8 cellular contexts compared by ENCODE assay signal in genomic region chr15:38690737-38691332, GRCh38.
DNase-seq lines count a peak whose midpoint lies in the region; ATAC-seq and TF ChIP-seq lines count a peak whose summit lies in the region.

No MANE protein-coding gene starts in this region.

- H3K27ac Mint-ChIP-seq in activated naive CD4-positive, alpha-beta T cell treated with anti-CD3 and anti-CD28 coated beads, Interleukin-2, amount 50 U/mL, for 24 hours, result peak overlapping the region; percentile 88

- intact Hi-C loops in head of caudate nucleus (cut with DNase I) (loop anchor here (10.0 kb wide), 1 partner anchor 246 kb away; no protein-coding TSS in a partner anchor), psoas muscle (cut with DNase I) (no loop called here)

- H3K4me3 ChIP-seq in psoas muscle, result no peak overlapping the region

- no peaks in the 10 kb centered on the region for H3K27me3 Mint-ChIP-seq in activated naive CD4-positive, alpha-beta T cell treated with anti-CD3 and anti-CD28 coated beads, Interleukin-2, amount 50 U/mL, for 24 hours

- H3K27ac ChIP-seq in KOPT-K1 (ENCODE audit: low read depth, low read length, poor library complexity, severe bottlenecking) (peak overlapping the region; percentile 53), psoas muscle (no peak overlapping the region)

- H3K9me3 Mint-ChIP-seq in activated naive CD4-positive, alpha-beta T cell treated with anti-CD3 and anti-CD28 coated beads, Interleukin-2, amount 50 U/mL, for 24 hours, result no peaks in the 10 kb centered on the region

- DNase-seq in AG20443 (ENCODE audit: low spot score), result peak; percentile 62
- peak; percentile 47 to 90 (median 76) for DNase-seq in head of caudate nucleus
- DNase-seq in psoas muscle, result peak; percentile 33 to 53

- peaks cover 0 to 4% (median 0%) of the 10 kb centered on the region in 3 donors for H3K27me3 ChIP-seq in psoas muscle (ENCODE audit: insufficient read depth in 3 of 3, low read length in 2 of 3)

- H3K9me3 ChIP-seq in KOPT-K1 (ENCODE audit: insufficient read depth, low read length, poor library complexity, severe bottlenecking), result no peaks in the 10 kb centered on the region
- H3K9me3 ChIP-seq in psoas muscle, result no peaks in the 10 kb centered on the region

- TF ChIP-seq CTCF in psoas muscle (IDR thresholded peaks at IDR 0.05), result peak; percentile 72

- H3K4me1 ChIP-seq in psoas muscle, result no peaks in the 10 kb centered on the region

- ATAC-seq in GM18873 (IDR thresholded peaks at IDR 0.05; ENCODE audit: low FRiP score, unreplicated experiment) (peak; percentile 54), SK-N-SH treated with all-trans-retinoic acid at 6 μM for 48 hours (peak; percentile 82), psoas muscle (peak in 3 of 4 donors; percentile 40 to 72 (median 57)), HG02610 (IDR thresholded peaks at IDR 0.05; ENCODE audit: unreplicated experiment) (no peak)

- WGBS in psoas muscle, 3 donors, result 26 to 31% (median 27%) methylated on average over 4 of the region's 4 CpGs

- peak overlapping the region; percentile 0 for H3K4me3 Mint-ChIP-seq in activated naive CD4-positive, alpha-beta T cell treated with anti-CD3 and anti-CD28 coated beads, Interleukin-2, amount 50 U/mL, for 24 hours

- H3K36me3 ChIP-seq in KOPT-K1 (ENCODE audit: insufficient read depth, low read length), result no peaks in the 10 kb centered on the region
- no peaks in the 10 kb centered on the region for H3K36me3 ChIP-seq in psoas muscle (ENCODE audit: insufficient read depth in 1 of 2, low read depth in 1 of 2)

- no peaks in the 10 kb centered on the region for H3K36me3 Mint-ChIP-seq in activated naive CD4-positive, alpha-beta T cell treated with anti-CD3 and anti-CD28 coated beads, Interleukin-2, amount 50 U/mL, for 24 hours

- peaks cover 65% of the 10 kb centered on the region for H3K4me1 Mint-ChIP-seq in activated naive CD4-positive, alpha-beta T cell treated with anti-CD3 and anti-CD28 coated beads, Interleukin-2, amount 50 U/mL, for 24 hours

TF ChIP-seq in SK-N-SH treated with all-trans-retinoic acid at 6 μM for 48 hours, 23 proteins besides CTCF, POLR2A, EP300 and RAD21:
- TF ChIP-seq ZC3H10 (CRISPR knock-in tag; IDR thresholded peaks at IDR 0.05), result no peak
- TF ChIP-seq ESRRG (CRISPR knock-in tag; IDR thresholded peaks at IDR 0.05), result no peak
- TF ChIP-seq ZNF70 (CRISPR knock-in tag; IDR thresholded peaks at IDR 0.05), result no peak
- TF ChIP-seq TSHZ2 (CRISPR knock-in tag; IDR thresholded peaks at IDR 0.05), result no peak
- no peak for TF ChIP-seq BACH2 (CRISPR knock-in tag; IDR thresholded peaks at IDR 0.05; ENCODE audit: borderline replicate concordance)
- no peak for TF ChIP-seq ZFP30 (CRISPR knock-in tag; IDR thresholded peaks at IDR 0.05)
- no peak for TF ChIP-seq ISL1 (CRISPR knock-in tag; IDR thresholded peaks at IDR 0.05)
- no peak for TF ChIP-seq CSDC2 (CRISPR knock-in tag; IDR thresholded peaks at IDR 0.05)
- no peak for TF ChIP-seq ZNF565 (CRISPR knock-in tag; conservative IDR thresholded peaks at IDR 0.05; ENCODE audit: low read depth)
- no peak for TF ChIP-seq ZNF8 (CRISPR knock-in tag; IDR thresholded peaks at IDR 0.05)
- TF ChIP-seq PATZ1 (CRISPR knock-in tag; IDR thresholded peaks at IDR 0.05; ENCODE audit: borderline replicate concordance), result no peak
- TF ChIP-seq SNAI2 (CRISPR knock-in tag; IDR thresholded peaks at IDR 0.05), result no peak
- no peak for TF ChIP-seq OSR1 (CRISPR knock-in tag; IDR thresholded peaks at IDR 0.05)
- TF ChIP-seq ARNTL (CRISPR knock-in tag; IDR thresholded peaks at IDR 0.05; ENCODE audit: borderline replicate concordance, low read depth), result no peak
- no peak for TF ChIP-seq POU6F1 (CRISPR knock-in tag; IDR thresholded peaks at IDR 0.05; ENCODE audit: borderline replicate concordance, low read depth)
- TF ChIP-seq PPARA (CRISPR knock-in tag; IDR thresholded peaks at IDR 0.05; ENCODE audit: borderline replicate concordance), result no peak
- TF ChIP-seq CSRNP3 (CRISPR knock-in tag; IDR thresholded peaks at IDR 0.05), result no peak
- TF ChIP-seq TCF4 (CRISPR knock-in tag; IDR thresholded peaks at IDR 0.05; ENCODE audit: borderline replicate concordance), result no peak
TF ChIP-seq in SK-N-SH treated with all-trans-retinoic acid at 6 μM for 48 hours: peak in this region for 0.
